ENCODE assay signal across 19 cellular contexts in the genomic region with DNA sequence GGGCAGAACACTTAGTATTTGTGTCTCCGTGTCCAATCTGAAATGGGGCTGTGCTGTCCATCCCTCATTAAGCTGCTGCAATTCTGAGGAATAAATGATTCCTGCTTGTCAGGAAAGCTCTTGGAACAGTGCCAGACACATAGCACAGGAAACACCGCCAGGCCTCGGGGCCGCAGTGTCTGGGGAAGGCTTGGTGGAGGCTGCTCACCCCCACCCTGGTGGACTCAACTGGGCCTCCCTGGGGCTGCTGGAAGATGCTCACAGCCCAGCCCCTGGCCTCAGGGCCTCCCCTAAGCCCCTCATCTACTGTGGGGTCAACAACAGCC. TPM values are rescaled to one million over a fixed set of nuclear protein-coding genes. Genes with fewer than 3 reads are reported as not detected.
DNase-seq lines count a peak whose midpoint lies in the region; ATAC-seq, FAIRE-seq and TF ChIP-seq lines count a peak whose summit lies in the region.
"Had no signal": no experiment of that assay in that cellular context is flagged by ENCODE, and none has a peak within 500 bp of the region (broad histone marks: within the 10 kb centered on the region; RNA-seq: fewer than 3 reads in every experiment).

No MANE protein-coding gene starts in this region.

- H2BK12ac ChIP-seq in trophoblast cell (ENCODE audit: low read length), result no peak overlapping the region

- CTCF ChIA-PET in endothelial cell of umbilical vein (lab: Charles Lee) (interaction anchor here (1.6 kb wide), 1 partner anchor 827 kb away, joined by 4 read pairs; no protein-coding TSS in a partner anchor), WTC11 (lab: Charles Lee) (interaction anchor here (1.1 kb wide), 1 partner anchor 27 kb away, joined by 4 read pairs; no protein-coding TSS in a partner anchor)

- no CpG with 5 or more reads among the region's 4 CpGs for WGBS in trophoblast cell (ENCODE audit: extremely low coverage, insufficient coverage, insufficient read length)

- no TSS peak for BruUV-seq in endothelial cell of umbilical vein (replicated peaks; lab: Mats Ljungman, UMichigan)

- intact Hi-C loops in endothelial cell of umbilical vein (cut with micrococcal nuclease), result no loop called here

- H3K9ac ChIP-seq in endothelial cell of umbilical vein (replicated peaks; ENCODE audit: extremely low read depth, insufficient read depth, low read length), result no peak overlapping the region
- H3K9ac ChIP-seq in trophoblast cell (ENCODE audit: low read length), result no peak overlapping the region
- H3K9ac ChIP-seq in neural progenitor cell, result no peak overlapping the region

- no peak for TF ChIP-seq CTCF in endothelial cell of umbilical vein (IDR thresholded peaks at IDR 0.05; ENCODE audit: extremely low read depth in 1 of 2, insufficient read depth in 1 of 2, low read depth in 1 of 2, low read length in 2 of 2)
- TF ChIP-seq CTCF in WTC11 (IDR thresholded peaks at IDR 0.05), result no peak
- TF ChIP-seq CTCF in neural progenitor cell (IDR thresholded peaks at IDR 0.05), result no peak

- POLR2A ChIA-PET in endothelial cell of umbilical vein (lab: Charles Lee), result no interaction called here
- POLR2A ChIA-PET in WTC11 (lab: Charles Lee), result no interaction called here

- H3K4ac ChIP-seq in trophoblast cell (ENCODE audit: low read depth, low read length), result no peak overlapping the region

- no peaks in the 10 kb centered on the region for H3K36me3 Mint-ChIP-seq in WTC11
- no peaks in the 10 kb centered on the region for H3K36me3 Mint-ChIP-seq in neural progenitor cell
- H3K36me3 Mint-ChIP-seq: naive thymus-derived CD8-positive, alpha-beta T cell had no signal

- H3K36me3 ChIP-seq in endothelial cell of umbilical vein (ENCODE audit: control insufficient read depth in 2 of 2, extremely low read depth in 1 of 2, insufficient read depth in 2 of 2, low read length in 2 of 2) (no peaks in the 10 kb centered on the region), trophoblast cell (ENCODE audit: control insufficient read depth in 1 of 2, insufficient read depth in 2 of 2, low read length in 2 of 2) (no peaks in the 10 kb centered on the region), neural progenitor cell (no peaks in the 10 kb centered on the region)
- H3K36me3 ChIP-seq: gastroesophageal sphincter had no signal

- TF ChIP-seq POLR2A in endothelial cell of umbilical vein (IDR thresholded peaks at IDR 0.05; ENCODE audit: low read depth, low read length), result no peak

- no peak overlapping the region for H2AK5ac ChIP-seq in trophoblast cell (ENCODE audit: low read length)

- peak; percentile 49 for FAIRE-seq in endothelial cell of umbilical vein (lab: Jason Lieb, UNC)
- FAIRE-seq: kidney had no signal

- H4K20me1 ChIP-seq in endothelial cell of umbilical vein (replicated peaks; ENCODE audit: control insufficient read depth, extremely low read depth, insufficient read depth, low read length) (no peaks in the 10 kb centered on the region), neural progenitor cell (ENCODE audit: low read depth) (no peaks in the 10 kb centered on the region)

- no peak overlapping the region for H4K12ac ChIP-seq in trophoblast cell (ENCODE audit: low read depth, low read length)

- no peak overlapping the region for H4K8ac ChIP-seq in trophoblast cell (ENCODE audit: low read depth, low read length)

- H3K9me3 ChIP-seq in endothelial cell of umbilical vein (replicated peaks; ENCODE audit: control insufficient read depth, insufficient read depth, low read length) (no peaks in the 10 kb centered on the region), trophoblast cell (ENCODE audit: insufficient read depth, low read depth, low read length) (peaks cover 2% of the 10 kb centered on the region), neural progenitor cell (ENCODE audit: low read depth) (no peaks in the 10 kb centered on the region)
- H3K9me3 ChIP-seq: gastroesophageal sphincter had no signal

- DNase-seq in HT-29 (ENCODE audit: low spot score) (peak; percentile 5), NCI-H748 treated with DMSO at 0.1 percent for 48 hours (lab: John Stamatoyannopoulos, UW) (peak; percentile 37), endothelial cell of umbilical vein (ENCODE audit: low read depth, low spot score) (peak; percentile 47), trophoblast cell (no peak), KG1 (lab: John Stamatoyannopoulos, UW) (no peak), WTC11 (ENCODE audit: low spot score) (no peak), neural progenitor cell (ENCODE audit: low spot score) (no peak)
- DNase-seq in activated CD4-positive, CD25-positive, alpha-beta regulatory T cell treated with anti-CD3 and anti-CD28 coated beads, Interleukin-2, amount 50 U/mL, for 72 hours, result no peak
- DNase-seq: activated T-cell treated with anti-CD3 and anti-CD28 coated beads, Interleukin-2, amount 50 U/mL, for 4 hours; amniotic stem cell; effector CD8-positive, alpha-beta T cell; GF-D8; H7; kidney; MV-4-11; naive thymus-derived CD8-positive, alpha-beta T cell had no signal

- H3K27ac Mint-ChIP-seq in WTC11 (no peak overlapping the region), neural progenitor cell (no peak overlapping the region)
- H3K27ac Mint-ChIP-seq: naive thymus-derived CD8-positive, alpha-beta T cell had no signal

- H3K4me1 Mint-ChIP-seq in WTC11 (peaks cover 4% of the 10 kb centered on the region), neural progenitor cell (peaks cover 10% of the 10 kb centered on the region)

- no peak overlapping the region for H2BK5ac ChIP-seq in trophoblast cell (ENCODE audit: low read depth, low read length, poor library complexity)

- H3K23ac ChIP-seq in trophoblast cell (ENCODE audit: low read length), result no peak overlapping the region

- no peak for ATAC-seq in WTC11
- ATAC-seq: activated T-cell treated with anti-CD3 and anti-CD28 coated beads, Interleukin-2, amount 50 U/mL, for 4 hours; gastroesophageal sphincter; naive thymus-derived CD8-positive, alpha-beta T cell had no signal

- H3K79me1 ChIP-seq in trophoblast cell (ENCODE audit: low read length), result no peaks in the 10 kb centered on the region

- dilution Hi-C loops in endothelial cell of umbilical vein (cut with MboI; ENCODE audit: extremely low pct_ligation_motif_present, low sequenced_read_pairs), result no loop called here

- H4K91ac ChIP-seq in trophoblast cell (ENCODE audit: low read depth, low read length), result no peak overlapping the region

- H3K27me3 ChIP-seq in endothelial cell of umbilical vein (ENCODE audit: control insufficient read depth in 2 of 2, insufficient read depth in 2 of 2, low read length in 2 of 2), result no peaks in the 10 kb centered on the region
- H3K27me3 ChIP-seq in trophoblast cell (ENCODE audit: insufficient read depth, low read length), result no peaks in the 10 kb centered on the region
- H3K27me3 ChIP-seq in neural progenitor cell, result no peaks in the 10 kb centered on the region
- H3K27me3 ChIP-seq: gastroesophageal sphincter had no signal

- H3F3A ChIP-seq in neural progenitor cell (ENCODE audit: low read depth), result peaks cover under 1% of the 10 kb centered on the region

- H3K9me1 ChIP-seq in endothelial cell of umbilical vein (replicated peaks; ENCODE audit: control insufficient read depth, extremely low read depth, insufficient read depth, low read length), result no peaks in the 10 kb centered on the region

- no peak overlapping the region for H3K14ac ChIP-seq in trophoblast cell (ENCODE audit: low read length)

- H3K27me3 Mint-ChIP-seq in WTC11 (ENCODE audit: low read depth), result no peaks in the 10 kb centered on the region; the same call in none of the 2 replicates
- H3K27me3 Mint-ChIP-seq in neural progenitor cell (ENCODE audit: insufficient read depth, low read depth), result peaks cover 6% of the 10 kb centered on the region
- H3K27me3 Mint-ChIP-seq: naive thymus-derived CD8-positive, alpha-beta T cell had no signal

- H3K9me3 Mint-ChIP-seq in WTC11 (no peaks in the 10 kb centered on the region), neural progenitor cell (peaks cover 7% of the 10 kb centered on the region)
- H3K9me3 Mint-ChIP-seq: activated T-cell treated with anti-CD3 and anti-CD28 coated beads, Interleukin-2, amount 50 U/mL, for 4 hours; naive thymus-derived CD8-positive, alpha-beta T cell had no signal

- H2AFZ ChIP-seq in endothelial cell of umbilical vein (ENCODE audit: low read depth, low read length) (no peak overlapping the region), trophoblast cell (ENCODE audit: insufficient read depth, low read length, poor library complexity) (peak overlapping the region; percentile 19), neural progenitor cell (replicated peaks) (no peak overlapping the region)

- H3K79me2 ChIP-seq in endothelial cell of umbilical vein (ENCODE audit: control insufficient read depth, insufficient read depth, low read length) (no peaks in the 10 kb centered on the region), trophoblast cell (ENCODE audit: control insufficient read depth, insufficient read depth, low read length, poor library complexity) (no peaks in the 10 kb centered on the region), neural progenitor cell (ENCODE audit: low read depth) (no peaks in the 10 kb centered on the region)

- no peak overlapping the region for H3K18ac ChIP-seq in trophoblast cell (ENCODE audit: low read length)

- H3K4me1 ChIP-seq in endothelial cell of umbilical vein (ENCODE audit: control insufficient read depth, extremely low read depth, insufficient read depth, low read length) (no peaks in the 10 kb centered on the region), trophoblast cell (ENCODE audit: control insufficient read depth in 1 of 2, insufficient read depth in 2 of 2, low read length in 2 of 2) (no peaks in the 10 kb centered on the region), neural progenitor cell (no peaks in the 10 kb centered on the region)

- H3K27ac ChIP-seq in endothelial cell of umbilical vein (ENCODE audit: insufficient read depth, low read depth, low read length) (no peak overlapping the region), trophoblast cell (ENCODE audit: low read depth, low read length) (no peak overlapping the region), neural progenitor cell (no peak overlapping the region)
- H3K27ac ChIP-seq: C4-2B, gastroesophageal sphincter, skin epidermis had no signal

- H3K4me2 ChIP-seq in endothelial cell of umbilical vein (ENCODE audit: insufficient read depth, low read length), result no peak overlapping the region
- no peak overlapping the region for H3K4me2 ChIP-seq in trophoblast cell (ENCODE audit: low read length)
- H3K4me2 ChIP-seq in neural progenitor cell, result no peak overlapping the region

- H3K4me3 ChIP-seq in endothelial cell of umbilical vein (replicated peaks in 1 of 3; ENCODE audit: insufficient read depth in 1 of 3, low read depth in 1 of 3, low read length in 3 of 3), result no peak overlapping the region
- H3K4me3 ChIP-seq in trophoblast cell (ENCODE audit: low read depth, low read length), result no peak overlapping the region
- H3K4me3 ChIP-seq in neural progenitor cell, result no peak overlapping the region
- H3K4me3 ChIP-seq: gastroesophageal sphincter, skin epidermis had no signal

- H2BK120ac ChIP-seq in trophoblast cell (ENCODE audit: insufficient read depth, low read length, poor library complexity), result no peak overlapping the region

- H3K4me3 Mint-ChIP-seq in WTC11 (no peak overlapping the region), neural progenitor cell (no peak overlapping the region)
- H3K4me3 Mint-ChIP-seq: activated T-cell treated with anti-CD3 and anti-CD28 coated beads, Interleukin-2, amount 50 U/mL, for 4 hours had no signal

RNA-seq across cellular contexts. Expression of a gene that starts 40.3 kb away (rescaled TPM):
- total RNA-seq in HT-29 (2014; rRNA removed; shearing (Covaris generic)), result 6.4 and 8.0 TPM in 2 replicates
- total RNA-seq in endothelial cell of umbilical vein (22.8 and 23.2 TPM in 2 replicates), WTC11 (2021) (20.9 to 23.0 TPM (median 21.7 TPM) in 3 replicates), neural progenitor cell (ENCODE audit: low replicate concordance) (25.7 and 39.5 TPM in 2 replicates)
- polyA plus RNA-seq in endothelial cell of umbilical vein, result 17.1 and 19.6 TPM in 2 replicates
- 9.9 and 10.5 TPM in 2 replicates for polyA plus RNA-seq in endothelial cell of umbilical vein (2011; cell fraction: cytosol; rRNA removed)
- 13.6 and 16.7 TPM in 2 replicates for polyA plus RNA-seq in endothelial cell of umbilical vein (2011; cell fraction: nucleus; rRNA removed)
- 15.4 and 16.8 TPM in 2 replicates for polyA plus RNA-seq in endothelial cell of umbilical vein (2012)
- polyA minus RNA-seq in endothelial cell of umbilical vein, result 62.0 and 74.8 TPM in 2 replicates
- 10.3 TPM for polyA minus RNA-seq in endothelial cell of umbilical vein (2011; cell fraction: cytosol; rRNA and poly(A)+ RNA removed)
- 21.0 and 34.8 TPM in 2 replicates for polyA minus RNA-seq in endothelial cell of umbilical vein (2011; cell fraction: nucleus; rRNA and poly(A)+ RNA removed)
- 26.6 and 28.8 TPM in 2 replicates for polyA plus RNA-seq in trophoblast cell (2013)

Comparison
In these comparisons a context has a peak if more than half of its experiments do, and no peak if none do; other contexts are left out.
1. DNase-seq: peak in HT-29 (single experiment), NCI-H748 treated with DMSO at 0.1 percent for 48 hours (single experiment) and endothelial cell of umbilical vein (single experiment); none in trophoblast cell (0 of 2), activated CD4-positive, CD25-positive, alpha-beta regulatory T cell treated with anti-CD3 and anti-CD28 coated beads, Interleukin-2, amount 50 U/mL, for 72 hours (single experiment), KG1 (single experiment), WTC11 (single experiment) and neural progenitor cell (single experiment).